In the genomic region with DNA sequence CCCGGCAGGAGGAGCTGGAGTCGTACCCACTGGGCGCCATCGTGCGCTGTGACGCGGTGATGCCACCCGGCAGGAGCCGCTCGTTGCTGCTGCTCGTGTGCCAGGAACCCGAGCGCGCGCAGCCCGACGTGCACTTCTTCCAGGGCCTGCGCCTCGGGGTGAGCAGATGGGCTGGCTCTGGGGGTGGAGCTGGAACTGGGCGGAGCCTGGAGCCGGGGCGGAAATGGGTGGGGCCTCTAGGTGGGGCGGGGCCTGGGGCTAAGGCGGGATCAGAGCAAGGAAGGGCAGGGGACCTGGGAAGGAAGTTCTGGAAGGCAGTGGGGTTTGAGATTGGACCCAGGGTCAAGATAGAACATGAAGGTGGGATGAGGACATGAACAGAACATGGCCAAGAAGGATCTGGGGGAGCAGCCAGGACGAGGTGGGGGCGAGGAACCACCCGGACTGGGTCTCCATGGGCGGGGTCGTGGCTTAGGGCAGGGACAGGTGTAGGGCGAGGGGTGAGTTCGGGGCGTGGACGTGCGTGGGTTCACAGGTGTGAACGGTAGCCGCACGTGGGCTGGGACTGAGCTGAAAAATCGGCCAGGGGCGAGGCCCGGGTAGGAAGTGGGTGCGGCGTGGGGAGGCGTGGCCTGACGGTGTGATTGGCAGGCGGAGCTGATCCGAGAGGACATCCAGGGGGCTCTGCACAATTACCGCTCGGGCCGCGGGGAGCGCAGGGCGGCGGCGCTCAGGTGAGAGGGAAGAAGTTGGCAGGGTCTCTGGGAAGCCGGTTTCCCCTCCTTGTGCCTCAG, we compare ENCODE assay signal across 1 cellular context.
TF ChIP-seq lines count a peak whose summit lies in the region.

No MANE protein-coding gene starts in this region.

TF ChIP-seq in HEK293, 187 proteins besides CTCF, POLR2A, EP300 and RAD21 (continued from another document and continues in another):
- TF ChIP-seq TRIM28 (IDR thresholded peaks at IDR 0.05; ENCODE audit: borderline replicate concordance, low read length) (no peak), SETDB1 (IDR thresholded peaks at IDR 0.05; ENCODE audit: insufficient read length, low read length) (no peak), EGR2 (tag by site-specific recombination; IDR thresholded peaks at IDR 0.05; ENCODE audit: low read depth) (0 out of 2 replicates have a peak, but pooled peaks have one; percentile 45), ZNF701 (tag by site-specific recombination; IDR thresholded peaks at IDR 0.05) (no peak), ZNF76 (tag by site-specific recombination; IDR thresholded peaks at IDR 0.05; ENCODE audit: borderline replicate concordance, low read depth) (0 out of 2 replicates have a peak, but pooled peaks have one; percentile 11), ZNF514 (tag by site-specific recombination; IDR thresholded peaks at IDR 0.05) (no peak), ZNF791 (tag by site-specific recombination; IDR thresholded peaks at IDR 0.05) (no peak), ZNF266 (tag by site-specific recombination; IDR thresholded peaks at IDR 0.05; ENCODE audit: low read depth) (no peak), ZNF530 (tag by site-specific recombination; IDR thresholded peaks at IDR 0.05; ENCODE audit: low read depth) (no peak), YY2 (tag by site-specific recombination; IDR thresholded peaks at IDR 0.05) (no peak), ZNF792 (tag by site-specific recombination; IDR thresholded peaks at IDR 0.05) (no peak), ZNF416 (tag by site-specific recombination; IDR thresholded peaks at IDR 0.05) (no peak), BCL11B (tag by site-specific recombination; IDR thresholded peaks at IDR 0.05; ENCODE audit: low read depth) (no peak), ZNF549 (tag by site-specific recombination; IDR thresholded peaks at IDR 0.05) (no peak), KLF9 (tag by site-specific recombination; IDR thresholded peaks at IDR 0.05; ENCODE audit: low read depth) (peak; percentile 83), ZBTB1 (tag by site-specific recombination; IDR thresholded peaks at IDR 0.05) (no peak), ZBTB26 (tag by site-specific recombination; optimal IDR thresholded peaks at IDR 0.05) (peak; percentile 46), ZNF138 (tag by site-specific recombination; IDR thresholded peaks at IDR 0.05; ENCODE audit: borderline replicate concordance) (no peak), ZNF26 (tag by site-specific recombination; IDR thresholded peaks at IDR 0.05) (no peak), ZNF302 (tag by site-specific recombination; IDR thresholded peaks at IDR 0.05; ENCODE audit: low read depth) (no peak), TCF7L2 (IDR thresholded peaks at IDR 0.05; ENCODE audit: borderline replicate concordance, low read depth, low read length) (no peak), ZBTB20 (tag by site-specific recombination; IDR thresholded peaks at IDR 0.05) (no peak), ZBTB6 (tag by site-specific recombination; IDR thresholded peaks at IDR 0.05) (no peak), ZNF626 (tag by site-specific recombination; IDR thresholded peaks at IDR 0.05) (no peak), ZNF600 (tag by site-specific recombination; IDR thresholded peaks at IDR 0.05) (no peak), ZNF518A (tag by site-specific recombination; conservative IDR thresholded peaks at IDR 0.05; ENCODE audit: low read depth) (no peak), GLIS2 (tag by site-specific recombination; IDR thresholded peaks at IDR 0.05) (peak; percentile 43; the same call in 1 of the 2 replicates), ZNF350 (tag by site-specific recombination; IDR thresholded peaks at IDR 0.05) (no peak), OVOL3 (tag by site-specific recombination; IDR thresholded peaks at IDR 0.05) (no peak), ZFP69B (tag by site-specific recombination; IDR thresholded peaks at IDR 0.05) (no peak), ZNF624 (tag by site-specific recombination; IDR thresholded peaks at IDR 0.05) (no peak), ZNF146 (tag by site-specific recombination; IDR thresholded peaks at IDR 0.05) (no peak), KLF7 (tag by site-specific recombination; IDR thresholded peaks at IDR 0.05; ENCODE audit: borderline replicate concordance) (peak; percentile 83; the same call in 1 of the 2 replicates), ZNF610 (tag by site-specific recombination; IDR thresholded peaks at IDR 0.05; ENCODE audit: borderline replicate concordance) (no peak), ZNF223 (tag by site-specific recombination; IDR thresholded peaks at IDR 0.05) (no peak), SCRT1 (tag by site-specific recombination; IDR thresholded peaks at IDR 0.05; ENCODE audit: borderline replicate concordance) (no peak), ZNF747 (tag by site-specific recombination; IDR thresholded peaks at IDR 0.05) (no peak), BCL11A (tag by site-specific recombination; IDR thresholded peaks at IDR 0.05; ENCODE audit: low read depth) (no peak), ZNF184 (tag by site-specific recombination; IDR thresholded peaks at IDR 0.05) (no peak)
- TF ChIP-seq, protein P1, sequence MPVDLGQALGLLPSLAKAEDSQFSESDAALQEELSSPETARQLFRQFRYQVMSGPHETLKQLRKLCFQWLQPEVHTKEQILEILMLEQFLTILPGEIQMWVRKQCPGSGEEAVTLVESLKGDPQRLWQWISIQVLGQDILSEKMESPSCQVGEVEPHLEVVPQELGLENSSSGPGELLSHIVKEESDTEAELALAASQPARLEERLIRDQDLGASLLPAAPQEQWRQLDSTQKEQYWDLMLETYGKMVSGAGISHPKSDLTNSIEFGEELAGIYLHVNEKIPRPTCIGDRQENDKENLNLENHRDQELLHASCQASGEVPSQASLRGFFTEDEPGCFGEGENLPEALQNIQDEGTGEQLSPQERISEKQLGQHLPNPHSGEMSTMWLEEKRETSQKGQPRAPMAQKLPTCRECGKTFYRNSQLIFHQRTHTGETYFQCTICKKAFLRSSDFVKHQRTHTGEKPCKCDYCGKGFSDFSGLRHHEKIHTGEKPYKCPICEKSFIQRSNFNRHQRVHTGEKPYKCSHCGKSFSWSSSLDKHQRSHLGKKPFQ (tag by site-specific recombination; IDR thresholded peaks at IDR 0.05), result peak; percentile 61; the same call in 1 of the 2 replicates
- TF ChIP-seq, protein P2, sequence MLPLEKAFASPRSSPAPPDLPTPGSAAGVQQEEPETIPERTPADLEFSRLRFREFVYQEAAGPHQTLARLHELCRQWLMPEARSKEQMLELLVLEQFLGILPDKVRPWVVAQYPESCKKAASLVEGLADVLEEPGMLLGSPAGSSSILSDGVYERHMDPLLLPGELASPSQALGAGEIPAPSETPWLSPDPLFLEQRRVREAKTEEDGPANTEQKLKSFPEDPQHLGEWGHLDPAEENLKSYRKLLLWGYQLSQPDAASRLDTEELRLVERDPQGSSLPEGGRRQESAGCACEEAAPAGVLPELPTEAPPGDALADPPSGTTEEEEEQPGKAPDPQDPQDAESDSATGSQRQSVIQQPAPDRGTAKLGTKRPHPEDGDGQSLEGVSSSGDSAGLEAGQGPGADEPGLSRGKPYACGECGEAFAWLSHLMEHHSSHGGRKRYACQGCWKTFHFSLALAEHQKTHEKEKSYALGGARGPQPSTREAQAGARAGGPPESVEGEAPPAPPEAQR (tag by site-specific recombination; IDR thresholded peaks at IDR 0.05), result no peak
- TF ChIP-seq, protein P3, sequence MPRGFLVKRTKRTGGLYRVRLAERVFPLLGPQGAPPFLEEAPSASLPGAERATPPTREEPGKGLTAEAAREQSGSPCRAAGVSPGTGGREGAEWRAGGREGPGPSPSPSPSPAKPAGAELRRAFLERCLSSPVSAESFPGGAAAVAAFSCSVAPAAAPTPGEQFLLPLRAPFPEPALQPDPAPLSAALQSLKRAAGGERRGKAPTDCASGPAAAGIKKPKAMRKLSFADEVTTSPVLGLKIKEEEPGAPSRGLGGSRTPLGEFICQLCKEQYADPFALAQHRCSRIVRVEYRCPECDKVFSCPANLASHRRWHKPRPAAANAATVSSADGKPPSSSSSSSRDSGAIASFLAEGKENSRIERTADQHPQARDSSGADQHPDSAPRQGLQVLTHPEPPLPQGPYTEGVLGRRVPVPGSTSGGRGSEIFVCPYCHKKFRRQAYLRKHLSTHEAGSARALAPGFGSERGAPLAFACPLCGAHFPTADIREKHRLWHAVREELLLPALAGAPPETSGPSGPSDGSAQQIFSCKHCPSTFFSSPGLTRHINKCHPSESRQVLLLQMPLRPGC (tag by site-specific recombination; IDR thresholded peaks at IDR 0.05), result no peak
- TF ChIP-seq, protein P4, sequence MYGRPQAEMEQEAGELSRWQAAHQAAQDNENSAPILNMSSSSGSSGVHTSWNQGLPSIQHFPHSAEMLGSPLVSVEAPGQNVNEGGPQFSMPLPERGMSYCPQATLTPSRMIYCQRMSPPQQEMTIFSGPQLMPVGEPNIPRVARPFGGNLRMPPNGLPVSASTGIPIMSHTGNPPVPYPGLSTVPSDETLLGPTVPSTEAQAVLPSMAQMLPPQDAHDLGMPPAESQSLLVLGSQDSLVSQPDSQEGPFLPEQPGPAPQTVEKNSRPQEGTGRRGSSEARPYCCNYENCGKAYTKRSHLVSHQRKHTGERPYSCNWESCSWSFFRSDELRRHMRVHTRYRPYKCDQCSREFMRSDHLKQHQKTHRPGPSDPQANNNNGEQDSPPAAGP (tag by site-specific recombination; IDR thresholded peaks at IDR 0.05), result 0 out of 2 replicates have a peak, but pooled peaks have one; percentile 13
- TF ChIP-seq, protein P5, sequence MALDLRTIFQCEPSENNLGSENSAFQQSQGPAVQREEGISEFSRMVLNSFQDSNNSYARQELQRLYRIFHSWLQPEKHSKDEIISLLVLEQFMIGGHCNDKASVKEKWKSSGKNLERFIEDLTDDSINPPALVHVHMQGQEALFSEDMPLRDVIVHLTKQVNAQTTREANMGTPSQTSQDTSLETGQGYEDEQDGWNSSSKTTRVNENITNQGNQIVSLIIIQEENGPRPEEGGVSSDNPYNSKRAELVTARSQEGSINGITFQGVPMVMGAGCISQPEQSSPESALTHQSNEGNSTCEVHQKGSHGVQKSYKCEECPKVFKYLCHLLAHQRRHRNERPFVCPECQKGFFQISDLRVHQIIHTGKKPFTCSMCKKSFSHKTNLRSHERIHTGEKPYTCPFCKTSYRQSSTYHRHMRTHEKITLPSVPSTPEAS (tag by site-specific recombination; IDR thresholded peaks at IDR 0.05), result no peak
